Comparison of ENCODE assay signal across 7 cellular contexts in genomic region chrX:46837543-46838481, GRCh38. TPM values are rescaled to one million over a fixed set of nuclear protein-coding genes. Genes with fewer than 3 reads are reported as not detected.
DNase-seq lines count a peak whose midpoint lies in the region; ATAC-seq and TF ChIP-seq lines count a peak whose summit lies in the region.

No MANE protein-coding gene starts in this region.

- H3K9me3 ChIP-seq in gastrocnemius medialis: no peaks in the 10 kb centered on the region

- ATAC-seq in WTC11 (no peak), gastrocnemius medialis (peak in 1 of 2 donors; percentile 12), GM21786 (IDR thresholded peaks at IDR 0.05; ENCODE audit: unreplicated experiment) (no peak), GM19328 (IDR thresholded peaks at IDR 0.05; ENCODE audit: unreplicated experiment) (no peak)

- no peaks in the 10 kb centered on the region for H3K27me3 ChIP-seq in gastrocnemius medialis

- peaks cover 6 to 7% of the 10 kb centered on the region in 2 donors for H3K4me1 ChIP-seq in gastrocnemius medialis

- H3K9me3 Mint-ChIP-seq in WTC11: no peaks in the 10 kb centered on the region

- 0 out of 2 replicates have a peak, but pooled peaks cover 3% of the 10 kb centered on the region for H3K36me3 Mint-ChIP-seq in WTC11

- no peak for TF ChIP-seq POLR2A in gastrocnemius medialis (IDR thresholded peaks at IDR 0.05)

- peak overlapping the region; percentile 76 to 86 (median 82) for H3K27ac ChIP-seq in gastrocnemius medialis

- in situ Hi-C loops in KBM-7 (cut with MboI; ENCODE audit: low pct_unique_long_range_greater_than_20kb, low sequenced_read_pairs): no loop called here
- in situ Hi-C loops in gastrocnemius medialis (cut with MboI; ENCODE audit: low sequenced_read_pairs in 4 of 4): no loop called here

- H3K4me1 Mint-ChIP-seq in WTC11: no peaks in the 10 kb centered on the region

- POLR2A ChIA-PET in GM10248 (lab: Yijun Ruan, JAX) (no interaction called here), WTC11 (lab: Charles Lee) (no interaction called here)

- DNase-seq in GM10248 (ENCODE audit: extremely low spot score): peak; percentile 20
- peak; percentile 68 for DNase-seq in KBM-7
- DNase-seq in WTC11 (ENCODE audit: low spot score): no peak
- peak; percentile 33 for DNase-seq in glomerular visceral epithelial cell (ENCODE audit: extremely low spot score)
- no peak for DNase-seq in gastrocnemius medialis

- H3K4me3 ChIP-seq in gastrocnemius medialis: peak overlapping the region; percentile 72 to 86 (median 73)

- H3K36me3 ChIP-seq in gastrocnemius medialis: no peaks in the 10 kb centered on the region

- TF ChIP-seq CTCF in GM10248 (IDR thresholded peaks at IDR 0.05; ENCODE audit: control extremely low read depth, extremely low read depth, low read depth, missing control alignments): no peak
- TF ChIP-seq CTCF in WTC11 (IDR thresholded peaks at IDR 0.05): no peak
- no peak for TF ChIP-seq CTCF in gastrocnemius medialis (IDR thresholded peaks at IDR 0.05 in 4 of 5, conservative IDR thresholded peaks at IDR 0.05 in 1 of 5)

- H3K27me3 Mint-ChIP-seq in WTC11 (ENCODE audit: low read depth): no peaks in the 10 kb centered on the region

- intact Hi-C loops in gastrocnemius medialis (cut with DNase I; ENCODE audit: low total_unique reads): loop anchor here (1.0 kb wide), 1 partner anchor 79 kb away; the partner anchor contains the start of gene SLC9A7

- CTCF ChIA-PET in GM10248 (lab: Yijun Ruan, JAX): interaction anchor here (0.9 to 2.0 kb wide), 2 partner anchors 13 to 65 kb away, joined by 3 to 4 read pairs; no protein-coding TSS in a partner anchor
- CTCF ChIA-PET in WTC11 (lab: Charles Lee): interaction anchor here (1.2 kb wide), 2 partner anchors 66 to 78 kb away, joined by 3 to 7 read pairs; no protein-coding TSS in a partner anchor

- H3K4me3 Mint-ChIP-seq in WTC11: peak overlapping the region; percentile 94

- H3K27ac Mint-ChIP-seq in WTC11: peak overlapping the region; percentile 60

TF ChIP-seq in WTC11, 78 proteins besides CTCF, POLR2A, EP300 and RAD21:
- TF ChIP-seq TEAD4 (CRISPR knock-in tag; IDR thresholded peaks at IDR 0.05): no peak
- TF ChIP-seq NFE2L1 (CRISPR knock-in tag; IDR thresholded peaks at IDR 0.05): no peak
- TF ChIP-seq PRRX2 (CRISPR knock-in tag; IDR thresholded peaks at IDR 0.05): no peak
- TF ChIP-seq CBFB (CRISPR knock-in tag; IDR thresholded peaks at IDR 0.05; ENCODE audit: low read depth): no peak
- TF ChIP-seq ETV6 (CRISPR knock-in tag; IDR thresholded peaks at IDR 0.05): no peak
- no peak for TF ChIP-seq E2F1 (CRISPR knock-in tag; IDR thresholded peaks at IDR 0.05)
- no peak for TF ChIP-seq USF1 (CRISPR knock-in tag; IDR thresholded peaks at IDR 0.05)
- TF ChIP-seq ZBTB21 (CRISPR knock-in tag; IDR thresholded peaks at IDR 0.05; ENCODE audit: borderline replicate concordance): no peak

RNA-seq across cellular contexts. Expression of gene RP2, which starts 1.0 kb away (rescaled TPM):
- total RNA-seq in WTC11 (2021) (6.2 to 6.9 TPM (median 6.4 TPM) in 3 replicates), gastrocnemius medialis (1 to 10 TPM; 1.1 to 3.1 (median 2.7) TPM)

Comparison
In these comparisons a context has a peak if more than half of its experiments do, and no peak if none do; other contexts are left out.
1. DNase-seq: peak in GM10248 (single experiment), KBM-7 (single experiment) and glomerular visceral epithelial cell (single experiment); none in WTC11 (single experiment) and gastrocnemius medialis (0 of 2).